10 cellular contexts compared by ENCODE assay signal in the genomic region with DNA sequence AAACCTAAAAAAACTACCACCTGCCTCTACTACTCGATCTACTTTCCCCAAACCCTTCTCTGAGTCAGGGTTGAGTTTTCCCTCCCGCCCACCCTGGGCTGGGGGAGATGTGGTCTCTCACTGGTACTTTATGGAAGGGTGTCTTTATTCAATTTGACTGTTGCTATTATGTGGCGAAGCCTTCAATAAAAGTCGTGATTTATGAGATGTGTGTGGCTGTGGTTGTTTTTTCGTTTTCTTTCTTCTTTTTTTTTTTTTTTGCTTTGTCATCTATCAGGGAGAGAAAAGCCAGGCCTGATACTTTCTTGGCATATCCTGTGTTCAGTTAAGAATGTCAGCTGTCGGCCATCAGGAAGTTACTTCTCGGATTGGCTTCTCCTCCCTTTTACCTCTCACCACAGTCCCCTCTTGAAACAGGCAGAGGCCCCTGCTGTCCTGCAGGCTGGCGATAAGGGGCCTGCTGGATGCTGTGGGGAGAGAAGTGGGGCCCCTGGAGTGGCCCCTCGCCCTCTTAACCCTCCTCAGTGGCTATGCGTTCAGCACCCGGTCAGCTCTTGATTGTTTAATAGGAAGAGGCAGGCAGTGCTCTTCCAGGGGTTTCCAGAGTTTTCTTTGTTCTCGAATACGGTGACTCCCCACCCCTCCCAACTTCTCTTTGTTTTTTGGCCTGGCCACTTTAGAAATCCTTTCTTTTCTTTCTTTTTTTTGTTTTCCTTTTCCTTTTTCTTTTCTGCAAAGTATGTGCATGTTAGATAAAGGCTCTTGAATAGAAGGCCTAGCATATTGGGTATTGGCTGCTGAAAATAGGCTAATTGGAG.
A peak's percentile ranks its signal among the peaks of the same experiment; 100 is the strongest.
DNase-seq lines count a peak whose midpoint lies in the region; ATAC-seq, FAIRE-seq and TF ChIP-seq lines count a peak whose summit lies in the region.
"Had no signal": no experiment of that assay in that cellular context is flagged by ENCODE, and none has a peak within 500 bp of the region (broad histone marks: within the 10 kb centered on the region; RNA-seq: fewer than 3 reads in every experiment).

No MANE protein-coding gene starts in this region.

- H3K27me3 Mint-ChIP-seq in type B pancreatic cell: no peaks in the 10 kb centered on the region

- peaks cover 2 to 21% (median 14%) of the 10 kb centered on the region in 4 donors for H3K4me1 ChIP-seq in liver (ENCODE audit: control insufficient read depth in 4 of 4, insufficient read depth in 4 of 4, low read length in 3 of 4)
- peaks cover 31% of the 10 kb centered on the region for H3K4me1 ChIP-seq in HepG2 (ENCODE audit: insufficient read depth, low read length)
- no peaks in the 10 kb centered on the region for H3K4me1 ChIP-seq in adipocyte (ENCODE audit: control insufficient read depth, insufficient read depth, low read length)

- H2AFZ ChIP-seq in HepG2 (ENCODE audit: low read length): no peak overlapping the region

- BruUV-seq in HepG2 (replicated peaks; lab: Mats Ljungman, UMichigan): no TSS peak

- H3K27ac ChIP-seq in liver (ENCODE audit: low read depth in 1 of 2, low read length in 2 of 2) (peak overlapping the region in 1 of 2 donors; percentile 13), HepG2 (ENCODE audit: extremely low read length, insufficient read depth, low read length) (no peak overlapping the region)

- WGBS in liver: 76% methylated on average over 13 of the region's 13 CpGs
- WGBS in HepG2 (ENCODE audit: low lambda C conversion rate): 94% methylated on average over 13 of the region's 13 CpGs

- H3K9me3 ChIP-seq in liver (ENCODE audit: control insufficient read depth in 4 of 4, low read length in 3 of 4) (peaks cover 0 to 4% (median 2%) of the 10 kb centered on the region in 4 donors), HepG2 (ENCODE audit: low read length) (no peaks in the 10 kb centered on the region), adipocyte (ENCODE audit: control insufficient read depth, low read length) (peaks cover 7% of the 10 kb centered on the region)

- H3K4me1 Mint-ChIP-seq in type B pancreatic cell (ENCODE audit: unreplicated experiment): peaks cover 30% of the 10 kb centered on the region

- POLR2A ChIA-PET in HepG2 (lab: Yijun Ruan, JAX): no interaction called here

- H3K4me3 ChIP-seq in liver (ENCODE audit: low read depth in 1 of 3, low read length in 3 of 3) (no peak overlapping the region), HepG2 (replicated peaks in 1 of 3; ENCODE audit: insufficient read depth in 1 of 3, low read depth in 2 of 3, low read length in 3 of 3) (no peak overlapping the region), adipocyte (ENCODE audit: low read length) (no peak overlapping the region)

- DNase-seq in HepG2 (ENCODE audit: low spot score) (no peak), adipocyte (ENCODE audit: low read depth) (peak; percentile 38), islet precursor cell (peak; percentile 84), type B pancreatic cell (ENCODE audit: extremely low spot score, unreplicated experiment) (no peak)
- DNase-seq: COR-L47, NCI-H774 had no signal

- H3K27ac Mint-ChIP-seq in type B pancreatic cell: peak overlapping the region; percentile 85

- TF ChIP-seq RAD21 in liver (IDR thresholded peaks at IDR 0.05) (no peak), HepG2 (CRISPR knock-in tag; IDR thresholded peaks at IDR 0.05) (no peak)

- CTCF ChIA-PET in HepG2 (lab: Yijun Ruan, JAX; ENCODE audit: low intra/inter-chr PET ratio, low total read pairs): no interaction called here

- no peak for FAIRE-seq in HepG2 (lab: Jason Lieb, UNC)

- H4K20me1 ChIP-seq in HepG2 (ENCODE audit: insufficient read depth, low read length): no peaks in the 10 kb centered on the region

- H3K27me3 ChIP-seq in liver (ENCODE audit: control insufficient read depth in 4 of 4, insufficient read depth in 4 of 4, low read length in 3 of 4) (no peaks in the 10 kb centered on the region), HepG2 (ENCODE audit: control insufficient read depth in 1 of 2, insufficient read depth in 2 of 2, low read length in 2 of 2) (no peaks in the 10 kb centered on the region), adipocyte (replicated peaks; ENCODE audit: control insufficient read depth, insufficient read depth, low read length) (no peaks in the 10 kb centered on the region)

- no peak for ATAC-seq in HepG2
- ATAC-seq in HG02981 (IDR thresholded peaks at IDR 0.05; ENCODE audit: unreplicated experiment): no peak
- no peak for ATAC-seq in HG02870 (IDR thresholded peaks at IDR 0.05; ENCODE audit: unreplicated experiment)
- no peak for ATAC-seq in HG03139 (IDR thresholded peaks at IDR 0.05; ENCODE audit: unreplicated experiment)

- in situ Hi-C loops in HepG2 (cut with HindIII; ENCODE audit: extremely low pct_ligation_motif_present, low pct_unique_long_range_greater_than_20kb): no loop called here

- H3K79me2 ChIP-seq in HepG2 (ENCODE audit: insufficient read depth, low read length): peaks cover 21% of the 10 kb centered on the region

- TF ChIP-seq CTCF in liver (IDR thresholded peaks at IDR 0.05; ENCODE audit: low read depth, low read length, missing input control) (no peak), HepG2 (CRISPR knock-in tag; IDR thresholded peaks at IDR 0.05) (no peak), type B pancreatic cell (conservative IDR thresholded peaks at IDR 0.05) (no peak)

- peak overlapping the region; percentile 73 for H3K4me3 Mint-ChIP-seq in type B pancreatic cell

- intact Hi-C loops in HepG2 (cut with micrococcal nuclease; ENCODE audit: unreplicated experiment): no loop called here

- H3K4me2 ChIP-seq in HepG2 (ENCODE audit: low read depth, low read length): no peak overlapping the region

- no peak overlapping the region for H3K9ac ChIP-seq in liver (ENCODE audit: low read depth in 1 of 2, low read length in 2 of 2)
- no peak overlapping the region for H3K9ac ChIP-seq in HepG2 (ENCODE audit: insufficient read depth, low read depth, low read length)
- H3K9ac ChIP-seq in adipocyte (ENCODE audit: low read length): no peak overlapping the region

- no peak for TF ChIP-seq POLR2A in HepG2 (IDR thresholded peaks at IDR 0.05; ENCODE audit: insufficient read depth in 1 of 2, low read depth in 2 of 2, low read length in 2 of 2)

- TF ChIP-seq EP300 in HepG2 (IDR thresholded peaks at IDR 0.05; ENCODE audit: low read depth in 2 of 2, low read length in 2 of 2) (no peak), HepG2 (CRISPR knock-in tag; IDR thresholded peaks at IDR 0.05; ENCODE audit: borderline replicate concordance) (no peak)

- H3K36me3 ChIP-seq in liver (ENCODE audit: control insufficient read depth in 4 of 4, insufficient read depth in 3 of 4, low read depth in 1 of 4, low read length in 3 of 4) (no peaks in the 10 kb centered on the region), HepG2 (replicated peaks in 1 of 2; ENCODE audit: control insufficient read depth in 1 of 2, insufficient read depth in 2 of 2, low read length in 2 of 2) (peaks cover 1 to 8% of the 10 kb centered on the region in 2 experiments; a peak in 2 of 5 replicates), adipocyte (ENCODE audit: control insufficient read depth, insufficient read depth, low read length, severe bottlenecking) (no peaks in the 10 kb centered on the region)

- H3K9me3 Mint-ChIP-seq in type B pancreatic cell: peaks cover 6% of the 10 kb centered on the region

- H3K36me3 Mint-ChIP-seq in type B pancreatic cell: peaks cover 36% of the 10 kb centered on the region

TF ChIP-seq in liver, 16 proteins besides CTCF, POLR2A, EP300 and RAD21:
- peak; percentile 31 for TF ChIP-seq NR2F2 (IDR thresholded peaks at IDR 0.05)
- no peak for TF ChIP-seq TAF1 (conservative IDR thresholded peaks at IDR 0.05)

TF ChIP-seq in HepG2, 621 proteins besides CTCF, POLR2A, EP300 and RAD21 (continues in another document):
- no peak for TF ChIP-seq ZFP1 (CRISPR knock-in tag; IDR thresholded peaks at IDR 0.05)
- no peak for TF ChIP-seq NCOA5 (CRISPR knock-in tag; IDR thresholded peaks at IDR 0.05)
- TF ChIP-seq ZNF724P (CRISPR knock-in tag; IDR thresholded peaks at IDR 0.05; ENCODE audit: borderline replicate concordance): no peak
- no peak for TF ChIP-seq ZNF737 (CRISPR knock-in tag; IDR thresholded peaks at IDR 0.05; ENCODE audit: borderline replicate concordance)
- TF ChIP-seq MEIS1 (CRISPR knock-in tag; IDR thresholded peaks at IDR 0.05; ENCODE audit: borderline replicate concordance): no peak
- TF ChIP-seq, protein P1, sequence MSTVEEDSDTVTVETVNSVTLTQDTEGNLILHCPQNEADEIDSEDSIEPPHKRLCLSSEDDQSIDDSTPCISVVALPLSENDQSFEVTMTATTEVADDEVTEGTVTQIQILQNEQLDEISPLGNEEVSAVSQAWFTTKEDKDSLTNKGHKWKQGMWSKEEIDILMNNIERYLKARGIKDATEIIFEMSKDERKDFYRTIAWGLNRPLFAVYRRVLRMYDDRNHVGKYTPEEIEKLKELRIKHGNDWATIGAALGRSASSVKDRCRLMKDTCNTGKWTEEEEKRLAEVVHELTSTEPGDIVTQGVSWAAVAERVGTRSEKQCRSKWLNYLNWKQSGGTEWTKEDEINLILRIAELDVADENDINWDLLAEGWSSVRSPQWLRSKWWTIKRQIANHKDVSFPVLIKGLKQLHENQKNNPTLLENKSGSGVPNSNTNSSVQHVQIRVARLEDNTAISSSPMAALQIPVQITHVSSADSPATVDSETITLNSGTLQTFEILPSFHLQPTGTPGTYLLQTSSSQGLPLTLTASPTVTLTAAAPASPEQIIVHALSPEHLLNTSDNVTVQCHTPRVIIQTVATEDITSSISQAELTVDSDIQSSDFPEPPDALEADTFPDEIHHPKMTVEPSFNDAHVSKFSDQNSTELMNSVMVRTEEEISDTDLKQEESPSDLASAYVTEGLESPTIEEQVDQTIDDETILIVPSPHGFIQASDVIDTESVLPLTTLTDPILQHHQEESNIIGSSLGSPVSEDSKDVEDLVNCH (CRISPR knock-in tag; IDR thresholded peaks at IDR 0.05): no peak
- no peak for TF ChIP-seq MLLT10 (CRISPR knock-in tag; IDR thresholded peaks at IDR 0.05)
- TF ChIP-seq, protein P2, sequence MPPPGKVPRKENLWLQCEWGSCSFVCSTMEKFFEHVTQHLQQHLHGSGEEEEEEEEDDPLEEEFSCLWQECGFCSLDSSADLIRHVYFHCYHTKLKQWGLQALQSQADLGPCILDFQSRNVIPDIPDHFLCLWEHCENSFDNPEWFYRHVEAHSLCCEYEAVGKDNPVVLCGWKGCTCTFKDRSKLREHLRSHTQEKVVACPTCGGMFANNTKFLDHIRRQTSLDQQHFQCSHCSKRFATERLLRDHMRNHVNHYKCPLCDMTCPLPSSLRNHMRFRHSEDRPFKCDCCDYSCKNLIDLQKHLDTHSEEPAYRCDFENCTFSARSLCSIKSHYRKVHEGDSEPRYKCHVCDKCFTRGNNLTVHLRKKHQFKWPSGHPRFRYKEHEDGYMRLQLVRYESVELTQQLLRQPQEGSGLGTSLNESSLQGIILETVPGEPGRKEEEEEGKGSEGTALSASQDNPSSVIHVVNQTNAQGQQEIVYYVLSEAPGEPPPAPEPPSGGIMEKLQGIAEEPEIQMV (CRISPR knock-in tag; IDR thresholded peaks at IDR 0.05; ENCODE audit: low read depth): no peak
- no peak for TF ChIP-seq ZNF34 (CRISPR knock-in tag; IDR thresholded peaks at IDR 0.05; ENCODE audit: borderline replicate concordance)
- no peak for TF ChIP-seq ZNF10 (CRISPR knock-in tag; IDR thresholded peaks at IDR 0.05; ENCODE audit: borderline replicate concordance, low read depth)

Comparison
In these comparisons a context has a peak if more than half of its experiments do, and no peak if none do; other contexts are left out.
1. DNase-seq: peak in adipocyte (single experiment) and islet precursor cell (single experiment); none in HepG2 (single experiment) and type B pancreatic cell (single experiment).